In the genomic region with DNA sequence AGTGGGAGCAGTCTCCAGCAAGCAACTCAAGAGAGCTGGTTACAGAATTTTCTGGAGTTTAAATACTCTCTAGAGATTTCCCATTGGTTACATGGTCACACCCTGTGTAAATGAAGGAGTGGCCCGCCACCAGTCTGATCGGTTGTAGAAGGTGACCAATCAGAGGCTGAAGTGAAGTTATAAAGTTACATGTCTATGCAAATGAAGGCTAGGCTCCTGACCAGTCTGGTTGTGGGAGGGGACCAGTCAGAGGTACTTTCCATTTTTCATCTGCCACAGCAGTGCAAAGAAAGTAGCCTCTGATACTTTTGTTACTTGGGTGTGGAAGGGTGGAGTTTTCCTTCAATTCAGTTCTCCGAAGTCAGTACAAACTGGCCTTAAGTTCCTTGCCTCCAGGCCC, we compare ENCODE assay signal across 27 cellular contexts.
"Had no signal": no experiment of that assay in that cellular context is flagged by ENCODE, and none has a peak within 500 bp of the region (broad histone marks: within the 10 kb centered on the region; RNA-seq: fewer than 3 reads in every experiment).

No MANE protein-coding gene starts in this region.

- H3K36me3 Mint-ChIP-seq: activated naive CD4-positive, alpha-beta T cell treated with anti-CD3 and anti-CD28 coated beads, Interleukin-2, amount 10 ng/mL, durations not matched to agents 7 days and 5 days; activated naive CD8-positive, alpha-beta T cell treated with anti-CD3 and anti-CD28 coated beads, Interleukin-2, amount 10 ng/mL, durations not matched to agents 7 days and 5 days; brain; mesothelial cell of epicardium; naive thymus-derived CD8-positive, alpha-beta T cell had no signal

- DNase-seq: activated CD4-positive, alpha-beta T cell treated with anti-CD3 and anti-CD28 coated beads for 48 hours; activated CD4-positive, alpha-beta T cell treated with anti-CD3 and anti-CD28 coated beads, Interleukin-2, amount 50 U/mL, for 48 hours; activated CD8-positive, alpha-beta memory T cell treated with anti-CD3 and anti-CD28 coated beads, Interleukin-2, amount 50 U/mL, for 4 hours; activated gamma-delta T cell; activated naive CD4-positive, alpha-beta T cell treated with anti-CD3 and anti-CD28 coated beads, Interleukin-2, amount 10 ng/mL, durations not matched to agents 7 days and 5 days; activated naive CD8-positive, alpha-beta T cell treated with anti-CD3 and anti-CD28 coated beads, Interleukin-2, amount 10 ng/mL, durations not matched to agents 7 days and 5 days; activated T-cell treated with anti-CD3 and anti-CD28 coated beads, Interleukin-2, amount 50 U/mL, for 1 hour; cortex of kidney; foreskin melanocyte; islet precursor cell; naive thymus-derived CD8-positive, alpha-beta T cell; right cardiac atrium; stimulated activated CD4-positive, alpha-beta T cell treated with anti-CD3 and anti-CD28 coated beads, Interleukin-15, amount 100 ng/mL, for 24 hours; stimulated activated CD4-positive, alpha-beta T cell treated with anti-CD3 and anti-CD28 coated beads, Interleukin-2, amount 100 ng/mL, for 24 hours; stimulated activated naive CD4-positive, alpha-beta T cell; T-helper 9 cell; tibial artery had no signal

- H3K4me3 Mint-ChIP-seq: activated naive CD4-positive, alpha-beta T cell treated with anti-CD3 and anti-CD28 coated beads, Interleukin-2, amount 10 ng/mL, durations not matched to agents 7 days and 5 days; activated naive CD8-positive, alpha-beta T cell treated with anti-CD3 and anti-CD28 coated beads, Interleukin-2, amount 10 ng/mL, durations not matched to agents 7 days and 5 days; brain; mesothelial cell of epicardium; naive thymus-derived CD8-positive, alpha-beta T cell; neural crest cell had no signal

- H3K4me1 Mint-ChIP-seq: activated naive CD4-positive, alpha-beta T cell treated with anti-CD3 and anti-CD28 coated beads, Interleukin-2, amount 10 ng/mL, durations not matched to agents 7 days and 5 days; activated naive CD8-positive, alpha-beta T cell treated with anti-CD3 and anti-CD28 coated beads, Interleukin-2, amount 10 ng/mL, durations not matched to agents 7 days and 5 days; brain; mesothelial cell of epicardium; neural crest cell had no signal

- ATAC-seq: activated CD4-positive, CD25-positive, alpha-beta regulatory T cell treated with anti-CD3 and anti-CD28 coated beads, Interleukin-2, amount 50 U/mL, for 24 hours; naive thymus-derived CD8-positive, alpha-beta T cell; right cardiac atrium had no signal

- FAIRE-seq: endothelial cell of umbilical vein, TTC549 had no signal

- H3K4me3 ChIP-seq: ascending aorta, esophagus muscularis mucosa, suprapubic skin, tibial artery had no signal

- H3K36me3 ChIP-seq: ascending aorta, esophagus muscularis mucosa, suprapubic skin, tibial artery had no signal

- H3K27me3 ChIP-seq: ascending aorta, esophagus muscularis mucosa, suprapubic skin, tibial artery had no signal

- H3K27ac Mint-ChIP-seq: activated naive CD4-positive, alpha-beta T cell treated with anti-CD3 and anti-CD28 coated beads, Interleukin-2, amount 10 ng/mL, durations not matched to agents 7 days and 5 days; activated naive CD8-positive, alpha-beta T cell treated with anti-CD3 and anti-CD28 coated beads, Interleukin-2, amount 10 ng/mL, durations not matched to agents 7 days and 5 days; brain; mesothelial cell of epicardium had no signal

- H3K27ac ChIP-seq: ascending aorta, esophagus muscularis mucosa, suprapubic skin, tibial artery, VCaP had no signal

- H3K9me3 Mint-ChIP-seq: activated naive CD4-positive, alpha-beta T cell treated with anti-CD3 and anti-CD28 coated beads, Interleukin-2, amount 10 ng/mL, durations not matched to agents 7 days and 5 days; activated naive CD8-positive, alpha-beta T cell treated with anti-CD3 and anti-CD28 coated beads, Interleukin-2, amount 10 ng/mL, durations not matched to agents 7 days and 5 days; mesothelial cell of epicardium; neural crest cell had no signal

- H3K9me3 ChIP-seq: ascending aorta, esophagus muscularis mucosa, suprapubic skin, tibial artery had no signal

- H3K4me1 ChIP-seq: ascending aorta, esophagus muscularis mucosa, suprapubic skin, tibial artery had no signal
